ENCODE assay signal across 8 cellular contexts in the genomic region with DNA sequence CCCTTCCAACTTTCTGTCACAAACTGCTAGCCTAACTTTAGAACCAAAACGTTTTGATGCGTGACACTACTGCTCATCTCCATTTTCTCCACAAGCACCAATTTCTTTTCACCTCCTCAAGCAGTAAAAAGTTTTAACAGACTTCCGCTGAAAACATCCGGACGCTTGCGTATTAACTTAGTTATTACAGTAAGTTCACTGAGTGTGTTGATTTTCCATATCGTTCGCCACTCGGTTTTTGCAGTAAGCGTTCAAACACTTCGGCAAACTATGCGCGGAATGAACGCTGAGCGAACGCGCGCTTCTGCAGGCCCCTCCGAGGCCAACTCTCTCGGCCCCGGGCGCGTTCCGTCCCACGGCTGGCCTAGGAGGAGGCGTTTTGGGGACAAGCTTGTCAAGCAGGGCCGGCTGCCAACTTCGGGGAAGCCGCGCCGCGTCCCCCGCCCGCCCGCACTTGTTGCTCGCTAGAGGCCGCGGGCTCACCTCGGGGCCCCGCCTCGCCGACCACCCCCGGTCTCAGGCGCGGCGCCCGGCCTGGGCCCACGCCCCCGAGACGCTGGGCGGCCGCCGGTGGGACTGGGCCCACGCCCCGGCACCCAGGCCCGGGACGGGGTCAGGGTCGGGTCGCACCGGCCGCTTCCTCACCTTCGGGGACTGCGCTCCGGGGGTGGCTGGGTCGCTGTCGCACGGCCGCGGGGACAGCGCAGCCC. TPM values are rescaled to one million over a fixed set of nuclear protein-coding genes. Genes with fewer than 3 reads are reported as not detected.
DNase-seq lines count a peak whose midpoint lies in the region; ATAC-seq, FAIRE-seq and TF ChIP-seq lines count a peak whose summit lies in the region.

No MANE protein-coding gene starts in this region.

- H3K9me3 ChIP-seq in keratinocyte (ENCODE audit: control insufficient read depth, low read depth, low read length) = no peaks in the 10 kb centered on the region

- H3K27me3 ChIP-seq in KMS-11 (ENCODE audit: insufficient read depth, low read depth) (no peaks in the 10 kb centered on the region), keratinocyte (ENCODE audit: control insufficient read depth, extremely low read depth, insufficient read depth, low read length) (no peaks in the 10 kb centered on the region)

- H4K20me1 ChIP-seq in KMS-11 (ENCODE audit: insufficient read depth) (peaks cover 7% of the 10 kb centered on the region; the same call in 1 of the 2 replicates), keratinocyte (ENCODE audit: control insufficient read depth, extremely low read depth, insufficient read depth, low read length) (peaks cover 2% of the 10 kb centered on the region)

- FAIRE-seq in keratinocyte (lab: Jason Lieb, UNC) = no peak

- H3K9me1 ChIP-seq in keratinocyte (ENCODE audit: control insufficient read depth, extremely low read depth, insufficient read depth, low read length) = no peaks in the 10 kb centered on the region

- H3K27ac ChIP-seq in KMS-11 (peak overlapping the region; percentile 81), keratinocyte (ENCODE audit: control insufficient read depth, insufficient read depth, low read length) (peak overlapping the region; percentile 80)

- H2AFZ ChIP-seq in KMS-11 (ENCODE audit: low read depth) (peak overlapping the region; percentile 18; the same call in 1 of the 2 replicates), keratinocyte (ENCODE audit: control insufficient read depth, low read length) (peak overlapping the region; percentile 81)

- H3K9ac ChIP-seq in KMS-11 (peak overlapping the region; percentile 72), keratinocyte (ENCODE audit: control insufficient read depth, extremely low read depth, insufficient read depth, low read length) (peak overlapping the region; percentile 80)

- H3K36me3 ChIP-seq in KMS-11 (ENCODE audit: insufficient read depth) (no peaks in the 10 kb centered on the region), keratinocyte (ENCODE audit: control insufficient read depth in 2 of 2, extremely low read depth in 1 of 2, insufficient read depth in 2 of 2, low read length in 2 of 2) (no peaks in the 10 kb centered on the region)

- TF ChIP-seq CTCF in KMS-11 (conservative IDR thresholded peaks at IDR 0.05; ENCODE audit: low read depth, low read length) = no peak
- TF ChIP-seq CTCF in keratinocyte (optimal IDR thresholded peaks at IDR 0.05 in 1 of 3, IDR thresholded peaks at IDR 0.05 in 1 of 3, conservative IDR thresholded peaks at IDR 0.05 in 1 of 3; ENCODE audit: extremely low read depth in 1 of 3, insufficient read depth in 2 of 3, low read length in 3 of 3) = no peak

- peaks cover 30% of the 10 kb centered on the region for H3K4me1 ChIP-seq in KMS-11 (ENCODE audit: low read depth, poor library complexity, severe bottlenecking)
- H3K4me1 ChIP-seq in keratinocyte (ENCODE audit: control insufficient read depth, extremely low read depth, insufficient read depth, low read length) = peaks cover 19% of the 10 kb centered on the region

- H3K4me3 ChIP-seq in KMS-11 (IDR thresholded peaks at IDR 0.05; ENCODE audit: insufficient read depth, low read depth, low read length) = no peak overlapping the region
- H3K4me3 ChIP-seq in keratinocyte (ENCODE audit: control insufficient read depth in 2 of 3, extremely low read depth in 1 of 3, insufficient read depth in 2 of 3, low read depth in 1 of 3, low read length in 3 of 3) = peak overlapping the region; percentile 52 to 90 (median 87)

- DNase-seq in GDM1 (lab: John Stamatoyannopoulos, UW) = peak; percentile 39
- DNase-seq in activated CD4-positive, CD25-positive, alpha-beta regulatory T cell (lab: John Stamatoyannopoulos, UW) = peak; percentile 28 to 61 (median 45)
- peak; percentile 69 for DNase-seq in central memory CD4-positive, alpha-beta T cell
- no peak for DNase-seq in keratinocyte (ENCODE audit: low read depth, low spot score)
- peak; percentile 39 to 43 for DNase-seq in stimulated activated CD4-positive, alpha-beta T cell treated with anti-CD3 and anti-CD28 coated beads, Interleukin-12 subunit alpha, Interleukin-12 subunit beta, amount 100 ng/mL, for 24 hours (ENCODE audit: low read depth in 2 of 2)
- DNase-seq in HPDE6-E6E7 (ENCODE audit: extremely low spot score) = no peak

- dilution Hi-C loops in keratinocyte (cut with MboI; ENCODE audit: extremely low pct_ligation_motif_present, low sequenced_read_pairs) = no loop called here

- H3K79me2 ChIP-seq in KMS-11 (ENCODE audit: insufficient read depth, low read depth) (peaks cover 48% of the 10 kb centered on the region), keratinocyte (ENCODE audit: control insufficient read depth, insufficient read depth, low read length) (peaks cover 25% of the 10 kb centered on the region)

- peak; percentile 29 for ATAC-seq in GM21619 (IDR thresholded peaks at IDR 0.05; ENCODE audit: unreplicated experiment)

- H3K4me2 ChIP-seq in KMS-11 = peak overlapping the region; percentile 100
- peak overlapping the region; percentile 99 for H3K4me2 ChIP-seq in keratinocyte (ENCODE audit: control insufficient read depth, extremely low read depth, insufficient read depth, low read depth, low read length)

RNA-seq across cellular contexts. Expression of a gene that starts 0.9 kb away (rescaled TPM):
- 5.9 to 14.5 TPM (median 13.4 TPM) in 3 replicates for polyA plus RNA-seq in keratinocyte
- 14.1 TPM for polyA plus RNA-seq in keratinocyte (2011; ENCODE audit: low read depth)
- polyA plus RNA-seq in keratinocyte (2011; cell fraction: cytosol; rRNA removed) = 6.2 and 14.0 TPM in 2 replicates
- 18.2 and 20.3 TPM in 2 replicates for polyA plus RNA-seq in keratinocyte (2011; cell fraction: nucleus; rRNA removed)
- polyA plus RNA-seq in keratinocyte (2012; ENCODE audit: low replicate concordance) = 14.3 and 16.6 TPM in 2 replicates
- polyA minus RNA-seq in keratinocyte = 1.8 to 11.0 TPM (median 2.5 TPM) in 3 replicates
- polyA minus RNA-seq in keratinocyte (2011; cell fraction: cytosol; rRNA and poly(A)+ RNA removed) = 3.6 TPM
- polyA minus RNA-seq in keratinocyte (2011; cell fraction: nucleus; rRNA and poly(A)+ RNA removed) = 3.3 and 6.0 TPM in 2 replicates

RNA-seq across cellular contexts. Expression of a gene that starts 21.4 kb away (rescaled TPM):
- polyA plus RNA-seq in keratinocyte = 12.1 to 18.1 TPM (median 14.9 TPM) in 3 replicates
- polyA plus RNA-seq in keratinocyte (2011; ENCODE audit: low read depth) = 4.5 TPM
- polyA plus RNA-seq in keratinocyte (2011; cell fraction: cytosol; rRNA removed) = 10.1 and 14.9 TPM in 2 replicates
- 13.5 and 14.4 TPM in 2 replicates for polyA plus RNA-seq in keratinocyte (2011; cell fraction: nucleus; rRNA removed)
- 10.5 and 16.9 TPM in 2 replicates for polyA plus RNA-seq in keratinocyte (2012; ENCODE audit: low replicate concordance)
- polyA minus RNA-seq in keratinocyte = 2.3 to 10.2 TPM (median 6.5 TPM) in 3 replicates
- 18.4 TPM for polyA minus RNA-seq in keratinocyte (2011; cell fraction: cytosol; rRNA and poly(A)+ RNA removed)
- 8.4 and 11.4 TPM in 2 replicates for polyA minus RNA-seq in keratinocyte (2011; cell fraction: nucleus; rRNA and poly(A)+ RNA removed)

RNA-seq across cellular contexts. Expression of a gene that starts 21.5 kb away (rescaled TPM):
- 9.3 to 20.5 TPM (median 17.8 TPM) in 3 replicates for polyA plus RNA-seq in keratinocyte
- 5.8 TPM for polyA plus RNA-seq in keratinocyte (2011; ENCODE audit: low read depth)
- polyA plus RNA-seq in keratinocyte (2011; cell fraction: cytosol; rRNA removed) = 4.5 and 5.2 TPM in 2 replicates
- 84.5 and 97.4 TPM in 2 replicates for polyA plus RNA-seq in keratinocyte (2011; cell fraction: nucleus; rRNA removed)
- 7.0 and 11.0 TPM in 2 replicates for polyA plus RNA-seq in keratinocyte (2012; ENCODE audit: low replicate concordance)
- 7.7 to 30.2 TPM (median 17.3 TPM) in 3 replicates for polyA minus RNA-seq in keratinocyte
- 15.2 TPM for polyA minus RNA-seq in keratinocyte (2011; cell fraction: cytosol; rRNA and poly(A)+ RNA removed)
- 43.4 and 68.7 TPM in 2 replicates for polyA minus RNA-seq in keratinocyte (2011; cell fraction: nucleus; rRNA and poly(A)+ RNA removed)

RNA-seq across cellular contexts. Expression of a gene that starts 28.0 kb away (rescaled TPM):
- polyA plus RNA-seq in keratinocyte = 0.17 to 0.58 TPM (median 0.21 TPM) in 3 replicates
- polyA plus RNA-seq in keratinocyte (2011; ENCODE audit: low read depth) = 0.91 TPM
- polyA plus RNA-seq in keratinocyte (2011; cell fraction: cytosol; rRNA removed) = 0.06 TPM in 1 of 2 replicates, not detected in the other
- polyA plus RNA-seq in keratinocyte (2011; cell fraction: nucleus; rRNA removed) = 0.36 and 0.59 TPM in 2 replicates
- 0.23 and 0.92 TPM in 2 replicates for polyA plus RNA-seq in keratinocyte (2012; ENCODE audit: low replicate concordance)
- polyA minus RNA-seq in keratinocyte = 0.22 TPM in 1 of 3 replicates, not detected in the others
- not detected for polyA minus RNA-seq in keratinocyte (2011; cell fraction: cytosol; rRNA and poly(A)+ RNA removed)
- not detected in 2 replicates for polyA minus RNA-seq in keratinocyte (2011; cell fraction: nucleus; rRNA and poly(A)+ RNA removed)

RNA-seq across cellular contexts. Expression of a gene that starts 28.1 kb away (rescaled TPM):
- 25.6 to 37.9 TPM (median 37.2 TPM) in 3 replicates for polyA plus RNA-seq in keratinocyte
- 22.5 TPM for polyA plus RNA-seq in keratinocyte (2011; ENCODE audit: low read depth)
- polyA plus RNA-seq in keratinocyte (2011; cell fraction: cytosol; rRNA removed) = 19.5 TPM in 2 replicates
- 82.1 and 88.6 TPM in 2 replicates for polyA plus RNA-seq in keratinocyte (2011; cell fraction: nucleus; rRNA removed)
- polyA plus RNA-seq in keratinocyte (2012; ENCODE audit: low replicate concordance) = 17.9 and 23.1 TPM in 2 replicates
- 16.1 to 44.5 TPM (median 16.6 TPM) in 3 replicates for polyA minus RNA-seq in keratinocyte
- 11.9 TPM for polyA minus RNA-seq in keratinocyte (2011; cell fraction: cytosol; rRNA and poly(A)+ RNA removed)
- polyA minus RNA-seq in keratinocyte (2011; cell fraction: nucleus; rRNA and poly(A)+ RNA removed) = 11.4 and 19.5 TPM in 2 replicates

Comparison
In these comparisons a context has a peak if more than half of its experiments do, and no peak if none do; other contexts are left out.
1. DNase-seq: peak in GDM1 (single experiment), activated CD4-positive, CD25-positive, alpha-beta regulatory T cell (4 of 4), central memory CD4-positive, alpha-beta T cell (single experiment) and stimulated activated CD4-positive, alpha-beta T cell treated with anti-CD3 and anti-CD28 coated beads, Interleukin-12 subunit alpha, Interleukin-12 subunit beta, amount 100 ng/mL, for 24 hours (2 of 2); none in keratinocyte (single experiment) and HPDE6-E6E7 (single experiment).